1 cellular context compared by ENCODE assay signal in genomic region chr15:24956131-24956838, GRCh38.
TF ChIP-seq lines count a peak whose summit lies in the region.

No MANE protein-coding gene starts in this region.

TF ChIP-seq in HepG2, 621 proteins besides CTCF, POLR2A, EP300 and RAD21 (continued from another document and continues in another):
- TF ChIP-seq ZNF687 (CRISPR knock-in tag; IDR thresholded peaks at IDR 0.05) (peak; percentile 77), KDM5A (IDR thresholded peaks at IDR 0.05; ENCODE audit: borderline replicate concordance, low read length) (peak; percentile 31; the same call in 1 of the 2 replicates), ZZZ3 (CRISPR knock-in tag; IDR thresholded peaks at IDR 0.05; ENCODE audit: borderline replicate concordance) (no peak), HNRNPL (IDR thresholded peaks at IDR 0.05; ENCODE audit: low read depth, low read length) (0 out of 2 replicates have a peak, but pooled peaks have one; percentile 59), ATF4 (CRISPR knock-in tag; IDR thresholded peaks at IDR 0.05) (peak in 1 of 2 experiments; percentile 34; a peak in 1 of 4 replicates), HOXA9 (CRISPR knock-in tag; IDR thresholded peaks at IDR 0.05; ENCODE audit: borderline replicate concordance) (no peak), MYC (CRISPR knock-in tag; IDR thresholded peaks at IDR 0.05; ENCODE audit: borderline replicate concordance) (no peak), AGO2 (optimal IDR thresholded peaks at IDR 0.05; ENCODE audit: low read depth, low read length) (peak; percentile 43), TOE1 (CRISPR knock-in tag; IDR thresholded peaks at IDR 0.05) (no peak), ZNF605 (CRISPR knock-in tag; IDR thresholded peaks at IDR 0.05) (no peak), AHDC1 (CRISPR knock-in tag; IDR thresholded peaks at IDR 0.05; ENCODE audit: borderline replicate concordance) (0 out of 2 replicates have a peak, but pooled peaks have one; percentile 29), ATF3 (CRISPR knock-in tag; IDR thresholded peaks at IDR 0.05) (peak; percentile 73), MTA1 (CRISPR knock-in tag; IDR thresholded peaks at IDR 0.05; ENCODE audit: borderline replicate concordance) (no peak), GATAD1 (CRISPR knock-in tag; IDR thresholded peaks at IDR 0.05) (peak; percentile 23; the same call in 1 of the 2 replicates), SMARCC2 (IDR thresholded peaks at IDR 0.05) (no peak), XRCC5 (optimal IDR thresholded peaks at IDR 0.05; ENCODE audit: low read length) (peak; percentile 24), PPARG (CRISPR knock-in tag; conservative IDR thresholded peaks at IDR 0.05) (no peak), MYPOP (CRISPR knock-in tag; IDR thresholded peaks at IDR 0.05) (0 out of 2 replicates have a peak, but pooled peaks have one; percentile 57), YY1 (IDR thresholded peaks at IDR 0.05; ENCODE audit: insufficient read depth, insufficient replicate concordance, low read depth, low read length) (peak; percentile 92), SOX13 (IDR thresholded peaks at IDR 0.05) (no peak), SOX13 (CRISPR knock-in tag; conservative IDR thresholded peaks at IDR 0.05 in 1 of 2, IDR thresholded peaks at IDR 0.05 in 1 of 2) (peak in 1 of 2 experiments; percentile 48; a peak in 1 of 4 replicates), DMAP1 (CRISPR knock-in tag; IDR thresholded peaks at IDR 0.05) (peak; percentile 56), PHF20 (CRISPR knock-in tag; IDR thresholded peaks at IDR 0.05) (peak; percentile 29; the same call in 1 of the 2 replicates), MIXL1 (CRISPR knock-in tag; IDR thresholded peaks at IDR 0.05) (no peak), THAP11 (CRISPR knock-in tag; IDR thresholded peaks at IDR 0.05) (peak; percentile 38), ZMYM4 (CRISPR knock-in tag; IDR thresholded peaks at IDR 0.05) (peak; percentile 30), SOX6 (IDR thresholded peaks at IDR 0.05) (no peak), SOX6 (CRISPR knock-in tag; IDR thresholded peaks at IDR 0.05) (peak; percentile 62), KMT2B (CRISPR knock-in tag; IDR thresholded peaks at IDR 0.05) (0 out of 2 replicates have a peak, but pooled peaks have one; percentile 22), PTBP1 (IDR thresholded peaks at IDR 0.05; ENCODE audit: low read depth, low read length, poor library complexity, severe bottlenecking) (no peak), KLF16 (CRISPR knock-in tag; IDR thresholded peaks at IDR 0.05) (0 out of 4 replicates have a peak, but pooled peaks of 1 of the 2 experiments have one; percentile 25), TOPORS (CRISPR knock-in tag; IDR thresholded peaks at IDR 0.05) (no peak), ZNF329 (CRISPR knock-in tag; IDR thresholded peaks at IDR 0.05; ENCODE audit: low read depth) (no peak), ZNF441 (CRISPR knock-in tag; IDR thresholded peaks at IDR 0.05; ENCODE audit: borderline replicate concordance) (peak; percentile 48; the same call in 1 of the 2 replicates), KMT2A (CRISPR knock-in tag; IDR thresholded peaks at IDR 0.05) (peak; percentile 70; the same call in 1 of the 2 replicates), ZNF788 (CRISPR knock-in tag; IDR thresholded peaks at IDR 0.05; ENCODE audit: borderline replicate concordance) (peak; percentile 64; the same call in 1 of the 2 replicates), CREM (IDR thresholded peaks at IDR 0.05) (0 out of 2 replicates have a peak, but pooled peaks have one; percentile 28), CREM (CRISPR knock-in tag; IDR thresholded peaks at IDR 0.05) (no peak), KDM5B (CRISPR knock-in tag; IDR thresholded peaks at IDR 0.05; ENCODE audit: borderline replicate concordance) (peak; percentile 61; the same call in 1 of the 2 replicates), THAP9 (CRISPR knock-in tag; IDR thresholded peaks at IDR 0.05; ENCODE audit: borderline replicate concordance) (peak; percentile 73; the same call in 1 of the 2 replicates), ZNF367 (CRISPR knock-in tag; IDR thresholded peaks at IDR 0.05; ENCODE audit: borderline replicate concordance) (no peak), ZNF263 (CRISPR knock-in tag; IDR thresholded peaks at IDR 0.05) (0 out of 2 replicates have a peak, but pooled peaks have one; percentile 30), ZSCAN21 (CRISPR knock-in tag; IDR thresholded peaks at IDR 0.05; ENCODE audit: borderline replicate concordance) (peak; percentile 31; the same call in 1 of the 2 replicates), ZFP91 (CRISPR knock-in tag; IDR thresholded peaks at IDR 0.05; ENCODE audit: borderline replicate concordance) (peak; percentile 48; the same call in 1 of the 2 replicates), POLR2G (IDR thresholded peaks at IDR 0.05; ENCODE audit: low read depth, low read length) (peak; percentile 57; the same call in 1 of the 2 replicates), MAZ (IDR thresholded peaks at IDR 0.05; ENCODE audit: borderline replicate concordance, low read depth, low read length) (no peak), MAZ (CRISPR knock-in tag; IDR thresholded peaks at IDR 0.05; ENCODE audit: low read depth) (peak; percentile 62; the same call in 1 of the 2 replicates)
